In genomic region chr4:2511645-2512131, GRCh38 we compare ENCODE assay signal across 21 cellular contexts. TPM values are rescaled to one million over a fixed set of nuclear protein-coding genes. Genes with fewer than 3 reads are reported as not detected.
A peak's percentile ranks its signal among the peaks of the same experiment; 100 is the strongest.
DNase-seq lines count a peak whose midpoint lies in the region; ATAC-seq and TF ChIP-seq lines count a peak whose summit lies in the region.
"Had no signal": no experiment of that assay in that cellular context is flagged by ENCODE, and none has a peak within 500 bp of the region (broad histone marks: within the 10 kb centered on the region; RNA-seq: fewer than 3 reads in every experiment).

No MANE protein-coding gene starts in this region.

- H3K36me3 Mint-ChIP-seq in stimulated activated naive CD8-positive, alpha-beta T cell treated with anti-CD3 and anti-CD28 coated beads, Interleukin-15, Interleukin-2, amounts not matched to agents 100 ng/mL and 50 ng/mL, for 24 hours (ENCODE audit: low read depth), result peaks cover 55% of the 10 kb centered on the region

- no peak for TF ChIP-seq CTCF in Peyer's patch (IDR thresholded peaks at IDR 0.05)
- TF ChIP-seq CTCF in adrenal gland (IDR thresholded peaks at IDR 0.05), result no peak

- no peak for DNase-seq in stimulated activated naive CD8-positive, alpha-beta T cell treated with anti-CD3 and anti-CD28 coated beads, Interleukin-15, Interleukin-2, amounts not matched to agents 100 U/mL and 50 U/mL, for 24 hours
- DNase-seq in Peyer's patch, result peak in 2 of 3 donors; percentile 39 to 59
- peak; percentile 35 to 95 (median 78) for DNase-seq in head of caudate nucleus
- DNase-seq in DMS53 (lab: John Stamatoyannopoulos, UW), result no peak
- no peak for DNase-seq in adrenal gland
- DNase-seq in NCI-H1436 (lab: John Stamatoyannopoulos, UW), result no peak
- no peak for DNase-seq in NCI-H2107 treated with DMSO at 0.1 percent for 48 hours (lab: John Stamatoyannopoulos, UW; ENCODE audit: unreplicated experiment)
- DNase-seq: activated naive CD4-positive, alpha-beta T cell treated with anti-CD3 and anti-CD28 coated beads, Interleukin-2, amount 10 ng/mL, durations not matched to agents 7 days and 5 days; GF-D8; mesenchymal stem cell; MV-4-11; NCI-H2171 treated with DMSO at 0.1 percent for 48 hours; retina; RPMI8226; SW 1271 had no signal

- H3K27ac Mint-ChIP-seq in stimulated activated naive CD8-positive, alpha-beta T cell treated with anti-CD3 and anti-CD28 coated beads, Interleukin-15, Interleukin-2, amounts not matched to agents 100 ng/mL and 50 ng/mL, for 24 hours, result peak overlapping the region; percentile 71
- H3K27ac Mint-ChIP-seq: dendritic cell treated with granulocyte-macrophage colony-stimulating factor and Interleukin-4, amounts not matched to agents 40 ng/mL and 50 ng/mL, for 4 days had no signal

- H3K27ac ChIP-seq in Peyer's patch, result peak overlapping the region in 1 of 4 donors; percentile 0
- no peak overlapping the region for H3K27ac ChIP-seq in adrenal gland
- H3K27ac ChIP-seq: VCaP had no signal

- H3K4me3 Mint-ChIP-seq in stimulated activated naive CD8-positive, alpha-beta T cell treated with anti-CD3 and anti-CD28 coated beads, Interleukin-15, Interleukin-2, amounts not matched to agents 100 ng/mL and 50 ng/mL, for 24 hours, result no peak overlapping the region
- H3K4me3 Mint-ChIP-seq: brain; dendritic cell treated with granulocyte-macrophage colony-stimulating factor and Interleukin-4, amounts not matched to agents 40 ng/mL and 50 ng/mL, for 4 days had no signal

- no peaks in the 10 kb centered on the region for H3K27me3 Mint-ChIP-seq in stimulated activated naive CD8-positive, alpha-beta T cell treated with anti-CD3 and anti-CD28 coated beads, Interleukin-15, Interleukin-2, amounts not matched to agents 100 ng/mL and 50 ng/mL, for 24 hours
- H3K27me3 Mint-ChIP-seq: activated naive CD4-positive, alpha-beta T cell treated with anti-CD3 and anti-CD28 coated beads, Interleukin-2, amount 10 ng/mL, durations not matched to agents 7 days and 5 days; brain; dendritic cell treated with granulocyte-macrophage colony-stimulating factor and Interleukin-4, amounts not matched to agents 40 ng/mL and 50 ng/mL, for 4 days had no signal

- H3K4me1 Mint-ChIP-seq in stimulated activated naive CD8-positive, alpha-beta T cell treated with anti-CD3 and anti-CD28 coated beads, Interleukin-15, Interleukin-2, amounts not matched to agents 100 ng/mL and 50 ng/mL, for 24 hours (ENCODE audit: low read depth), result peaks cover 4% of the 10 kb centered on the region
- H3K4me1 Mint-ChIP-seq: brain had no signal

- WGBS in adrenal gland, 4 donors, result 82 to 96% (median 83%) methylated on average over 8 to 9 of the region's 9 CpGs

- peaks cover 0 to 3% (median 0%) of the 10 kb centered on the region in 4 donors for H3K4me1 ChIP-seq in Peyer's patch
- no peaks in the 10 kb centered on the region for H3K4me1 ChIP-seq in adrenal gland (replicated peaks in 1 of 2)

- H3K9me3 ChIP-seq in Peyer's patch (no peaks in the 10 kb centered on the region), adrenal gland (replicated peaks in 1 of 3) (no peaks in the 10 kb centered on the region)

- H3K4me3 ChIP-seq in Peyer's patch, result no peak overlapping the region
- H3K4me3 ChIP-seq in adrenal gland, result no peak overlapping the region
- H3K4me3 ChIP-seq: K562 had no signal

- TF ChIP-seq POLR2A in Peyer's patch (IDR thresholded peaks at IDR 0.05) (no peak), adrenal gland (IDR thresholded peaks at IDR 0.05) (no peak)

- ATAC-seq in stimulated activated naive CD8-positive, alpha-beta T cell treated with anti-CD3 and anti-CD28 coated beads, Interleukin-15, Interleukin-2, amounts not matched to agents 100 U/mL and 50 U/mL, for 24 hours, result no peak
- ATAC-seq: esophagus mucosa, K562 had no signal

- H3K27me3 ChIP-seq in Peyer's patch, result no peaks in the 10 kb centered on the region
- H3K27me3 ChIP-seq in adrenal gland, result no peaks in the 10 kb centered on the region

- H3K9me3 Mint-ChIP-seq in stimulated activated naive CD8-positive, alpha-beta T cell treated with anti-CD3 and anti-CD28 coated beads, Interleukin-15, Interleukin-2, amounts not matched to agents 100 ng/mL and 50 ng/mL, for 24 hours, result no peaks in the 10 kb centered on the region
- H3K9me3 Mint-ChIP-seq: activated naive CD4-positive, alpha-beta T cell treated with anti-CD3 and anti-CD28 coated beads, Interleukin-2, amount 10 ng/mL, durations not matched to agents 7 days and 5 days; brain; dendritic cell treated with granulocyte-macrophage colony-stimulating factor and Interleukin-4, amounts not matched to agents 40 ng/mL and 50 ng/mL, for 4 days had no signal

- H3K36me3 ChIP-seq in Peyer's patch (peaks cover 0 to 74% (median 0%) of the 10 kb centered on the region in 3 donors), adrenal gland (replicated peaks in 1 of 2) (peaks cover 0 to 47% of the 10 kb centered on the region in 2 donors)

- intact Hi-C loops in head of caudate nucleus (cut with DNase I), result no loop called here
- intact Hi-C loops in adrenal gland (cut with DNase I), result no loop called here

RNA-seq across cellular contexts. Expression of gene FAM193A, which starts 24.8 kb away (rescaled TPM):
- total RNA-seq in Peyer's patch (10 to 100 TPM; 38.2 to 77.6 (median 51.2) TPM), adrenal gland (10 to 100 TPM; 16.4 to 30.8 (median 23.4) TPM)
- polyA plus RNA-seq in adrenal gland, result 10 to 100 TPM; 12.9 to 30.5 (median 22.8) TPM

RNA-seq across cellular contexts. Expression of gene RNF4, which starts 42.8 kb away (rescaled TPM):
- total RNA-seq in Peyer's patch, result 10 to 100 TPM; 42.2 to 99.0 (median 50.1) TPM
- total RNA-seq in adrenal gland, result 10 to 100 TPM; 40.7 to 78.6 (median 49.9) TPM
- 10 to 100 TPM; 14.5 to 84.1 (median 18.7) TPM for polyA plus RNA-seq in adrenal gland

Comparison
In these comparisons a context has a peak if more than half of its experiments do, and no peak if none do; other contexts are left out.
1. DNase-seq: peak in Peyer's patch (2 of 3) and head of caudate nucleus (42 of 42); none in stimulated activated naive CD8-positive, alpha-beta T cell treated with anti-CD3 and anti-CD28 coated beads, Interleukin-15, Interleukin-2, amounts not matched to agents 100 U/mL and 50 U/mL, for 24 hours (single experiment), DMS53 (single experiment), adrenal gland (0 of 7), NCI-H1436 (single experiment) and NCI-H2107 treated with DMSO at 0.1 percent for 48 hours (single experiment).